In the genomic region with DNA sequence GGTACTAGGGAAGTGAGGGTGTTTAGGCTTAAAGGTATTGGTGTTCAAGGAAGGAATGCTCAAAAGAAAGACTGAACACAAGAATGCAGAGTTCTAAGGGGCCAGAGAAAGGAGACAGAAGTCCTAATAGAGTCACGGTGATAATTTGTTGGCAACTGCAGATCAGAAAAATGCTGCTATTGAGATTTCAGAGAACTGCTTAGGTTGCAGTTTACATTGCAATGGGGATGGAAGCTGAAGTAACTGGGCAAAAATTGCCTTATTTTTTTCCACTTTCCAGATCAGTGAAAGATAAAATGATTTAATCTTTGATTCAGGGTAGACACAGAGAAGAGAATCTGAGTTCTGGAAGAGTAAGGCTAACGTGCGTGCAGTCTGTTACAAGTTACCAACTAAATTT, we compare ENCODE assay signal across 10 cellular contexts.
"Had no signal": no experiment of that assay in that cellular context is flagged by ENCODE, and none has a peak within 500 bp of the region (broad histone marks: within the 10 kb centered on the region; RNA-seq: fewer than 3 reads in every experiment).

No MANE protein-coding gene starts in this region.

- H3K4me3 ChIP-seq: GM23248, HAP-1 had no signal

- ATAC-seq: HCT116 had no signal

- H3K9ac ChIP-seq: GM23248, KMS-11 had no signal

- DNase-seq: GM23248, GOT3, H7, HFFc6, Karpas-422, KBM-7 had no signal

- H3K36me3 ChIP-seq: HAP-1 had no signal

- H3K9me3 ChIP-seq: HAP-1 had no signal

- H2AFZ ChIP-seq: GM23248 had no signal

- H3K4me1 ChIP-seq: HAP-1 had no signal

- H3K4me2 ChIP-seq: KMS-11 had no signal

- FAIRE-seq: HTR-8/SVneo had no signal

- H3K27ac ChIP-seq: GM23248, KMS-11 had no signal
